ENCODE assay signal across 27 cellular contexts in the genomic region with DNA sequence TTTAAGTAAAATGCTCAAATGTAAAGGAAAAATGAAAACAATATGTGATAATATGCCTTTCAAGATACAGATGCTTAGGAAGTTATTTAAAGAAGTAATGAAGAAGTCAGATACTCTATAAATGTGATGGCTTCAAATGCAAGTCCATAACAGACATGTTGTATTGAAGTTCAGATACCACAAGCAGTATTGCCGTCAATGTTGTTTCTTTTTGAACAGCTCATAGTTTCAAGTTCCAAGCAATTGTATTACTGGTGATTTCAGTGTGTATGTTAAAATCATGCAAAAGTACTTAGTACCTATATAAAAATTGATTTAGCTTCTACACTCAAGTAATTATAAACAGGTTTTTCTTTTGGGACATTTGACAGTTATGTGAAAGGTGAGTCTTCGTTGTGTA. TPM values are rescaled to one million over a fixed set of nuclear protein-coding genes. Genes with fewer than 3 reads are reported as not detected.
DNase-seq lines count a peak whose midpoint lies in the region; ATAC-seq and TF ChIP-seq lines count a peak whose summit lies in the region.
"Had no signal": no experiment of that assay in that cellular context is flagged by ENCODE, and none has a peak within 500 bp of the region (broad histone marks: within the 10 kb centered on the region; RNA-seq: fewer than 3 reads in every experiment).

No MANE protein-coding gene starts in this region.

- H3K4me1 ChIP-seq in IMR-90 (ENCODE audit: control insufficient read depth, insufficient read depth, low read length) (peaks cover 15% of the 10 kb centered on the region), gastrocnemius medialis (peaks cover 54 to 79% of the 10 kb centered on the region in 2 donors), osteoblast (ENCODE audit: insufficient read depth, low read length) (peaks cover 15% of the 10 kb centered on the region)

- H3K4ac ChIP-seq in IMR-90 (ENCODE audit: low read depth, low read length) = no peak overlapping the region

- in situ Hi-C loops in IMR-90 (cut with MboI; ENCODE audit: low sequenced_read_pairs) = no loop called here
- in situ Hi-C loops in gastrocnemius medialis (cut with MboI; ENCODE audit: low sequenced_read_pairs in 4 of 4) = no loop called here

- POLR2A ChIA-PET in IMR-90 (lab: Charles Lee; ENCODE audit: unreplicated experiment) = interaction anchor here (0.5 kb wide), 1 partner anchor 12 kb away, joined by 10 read pairs; no protein-coding TSS in a partner anchor

- intact Hi-C loops in IMR-90 (cut with micrococcal nuclease) (loop anchor here (1.0 to 10.0 kb wide), 2 partner anchors 11 to 919 kb away; no protein-coding TSS in a partner anchor), gastrocnemius medialis (cut with DNase I; ENCODE audit: low total_unique reads) (no loop called here)
- intact Hi-C loops in activated T-helper 2 cell treated with anti-CD3 and anti-CD28 coated beads, Interferon-gamma antibody, Interleukin-2, Interleukin-4, amounts not matched to agents 10 μg/mL and 5 μg/mL and 100 μg/mL, durations not matched to agents 14 hours and 24 hours and 36 hours (cut with micrococcal nuclease) = no loop called here

- no peaks in the 10 kb centered on the region for H3K9me3 Mint-ChIP-seq in activated naive CD4-positive, alpha-beta T cell treated with anti-CD3 and anti-CD28 coated beads, Interleukin-2, amount 50 U/mL, for 24 hours
- no peaks in the 10 kb centered on the region for H3K9me3 Mint-ChIP-seq in activated T-helper 2 cell treated with anti-CD3 and anti-CD28 coated beads, Interferon-gamma antibody, Interleukin-2, Interleukin-4, amounts not matched to agents 10 μg/mL and 5 μg/mL and 100 μg/mL, durations not matched to agents 14 hours and 24 hours and 36 hours
- H3K9me3 Mint-ChIP-seq: nephron had no signal

- no peak for TF ChIP-seq RAD21 in IMR-90 (IDR thresholded peaks at IDR 0.05; ENCODE audit: low read length)

- peak overlapping the region; percentile 24; the same call in 1 of the 2 replicates for H3K27ac ChIP-seq in IMR-90 (ENCODE audit: insufficient read depth, low read length)
- H3K27ac ChIP-seq in gastrocnemius medialis = peak overlapping the region in 3 of 4 donors; percentile 3 to 66 (median 20)
- H3K27ac ChIP-seq in osteoblast (ENCODE audit: low read depth, low read length) = no peak overlapping the region
- H3K27ac ChIP-seq: left lung, Peyer's patch, SJSA1, upper lobe of left lung, WERI-Rb-1 had no signal

- H3K79me1 ChIP-seq in IMR-90 (ENCODE audit: low read depth in 1 of 2, low read length in 2 of 2) = peaks cover 4 to 39% of the 10 kb centered on the region in 2 experiments

- H2BK5ac ChIP-seq in IMR-90 (ENCODE audit: low read depth, low read length, poor library complexity, severe bottlenecking) = peak overlapping the region; percentile 77

- no peak overlapping the region for H2BK15ac ChIP-seq in IMR-90 (ENCODE audit: low read depth, low read length)

- no TSS peak for BruUV-seq in IMR-90 (replicated peaks; lab: Mats Ljungman, UMichigan)

- dilution Hi-C loops in IMR-90 (cut with HindIII; ENCODE audit: low sequenced_read_pairs, unreplicated experiment) = no loop called here

- TF ChIP-seq POLR2A in IMR-90 (IDR thresholded peaks at IDR 0.05; ENCODE audit: low read depth, low read length) (no peak), gastrocnemius medialis (IDR thresholded peaks at IDR 0.05) (no peak)

- H3K4me3 Mint-ChIP-seq in activated naive CD4-positive, alpha-beta T cell treated with anti-CD3 and anti-CD28 coated beads, Interleukin-2, amount 50 U/mL, for 24 hours = peak overlapping the region; percentile 53
- no peak overlapping the region for H3K4me3 Mint-ChIP-seq in activated T-helper 2 cell treated with anti-CD3 and anti-CD28 coated beads, Interferon-gamma antibody, Interleukin-2, Interleukin-4, amounts not matched to agents 10 μg/mL and 5 μg/mL and 100 μg/mL, durations not matched to agents 14 hours and 24 hours and 36 hours (ENCODE audit: low read depth)
- H3K4me3 Mint-ChIP-seq: nephron had no signal

- peak overlapping the region; percentile 33; the same call in 1 of the 2 replicates for H2BK20ac ChIP-seq in IMR-90 (ENCODE audit: low read depth, low read length)

- H3K14ac ChIP-seq in IMR-90 (replicated peaks; ENCODE audit: low read depth, low read length) = no peak overlapping the region

- H3K36me3 ChIP-seq in IMR-90 (ENCODE audit: control insufficient read depth, insufficient read depth, low read length) (no peaks in the 10 kb centered on the region), gastrocnemius medialis (no peaks in the 10 kb centered on the region), osteoblast (ENCODE audit: insufficient read depth, low read length) (no peaks in the 10 kb centered on the region)
- H3K36me3 ChIP-seq: left lung, Peyer's patch, sigmoid colon, upper lobe of left lung had no signal

- H4K91ac ChIP-seq in IMR-90 (ENCODE audit: insufficient read depth, low read depth, low read length) = no peak overlapping the region

- peak overlapping the region; percentile 79; the same call in 1 of the 2 replicates for H3K23ac ChIP-seq in IMR-90 (ENCODE audit: low read depth, low read length)

- H3K4me3 ChIP-seq in IMR-90 (ENCODE audit: insufficient read depth, low read depth, low read length) (no peak overlapping the region), gastrocnemius medialis (no peak overlapping the region), osteoblast (ENCODE audit: insufficient read depth, low read length) (no peak overlapping the region)
- H3K4me3 ChIP-seq: left lung, Peyer's patch, sigmoid colon, SJSA1, upper lobe of left lung had no signal

- WGBS in IMR-90 (ENCODE audit: extremely low coverage in 2 of 2, insufficient read length in 1 of 2), 2 experiments = no CpG with 5 or more reads among the region's 2 CpGs

- H3K9me1 ChIP-seq in IMR-90 (ENCODE audit: insufficient read depth, low read length) = peaks cover 8% of the 10 kb centered on the region

- peak overlapping the region; percentile 56; the same call in 1 of the 2 replicates for H3K18ac ChIP-seq in IMR-90 (ENCODE audit: low read depth, low read length)

- no peak overlapping the region for H2AK5ac ChIP-seq in IMR-90 (ENCODE audit: low read depth, low read length)

- CTCF ChIA-PET in IMR-90 (lab: Yijun Ruan, JAX) = no interaction called here

- ATAC-seq in IMR-90 (ENCODE audit: low read depth) (no peak), gastrocnemius medialis (no peak)
- ATAC-seq: left lung had no signal

- H3K27ac Mint-ChIP-seq in activated naive CD4-positive, alpha-beta T cell treated with anti-CD3 and anti-CD28 coated beads, Interleukin-2, amount 50 U/mL, for 24 hours = peak overlapping the region; percentile 94
- peak overlapping the region; percentile 50 for H3K27ac Mint-ChIP-seq in activated T-helper 2 cell treated with anti-CD3 and anti-CD28 coated beads, Interferon-gamma antibody, Interleukin-2, Interleukin-4, amounts not matched to agents 10 μg/mL and 5 μg/mL and 100 μg/mL, durations not matched to agents 14 hours and 24 hours and 36 hours

- peaks cover 97% of the 10 kb centered on the region for H3K79me2 ChIP-seq in osteoblast (ENCODE audit: insufficient read depth, low read length)

- H3K27me3 ChIP-seq in IMR-90 (ENCODE audit: control insufficient read depth, insufficient read depth, low read length) = no peaks in the 10 kb centered on the region
- H3K27me3 ChIP-seq in gastrocnemius medialis = no peaks in the 10 kb centered on the region
- no peaks in the 10 kb centered on the region for H3K27me3 ChIP-seq in osteoblast (ENCODE audit: insufficient read depth, low read length)
- H3K27me3 ChIP-seq: left lung, Peyer's patch, sigmoid colon, SJSA1, upper lobe of left lung had no signal

- no peak overlapping the region for H2BK120ac ChIP-seq in IMR-90 (ENCODE audit: low read depth, low read length)

- H3K4me2 ChIP-seq in IMR-90 (ENCODE audit: low read depth, low read length) (no peak overlapping the region; the same call in 1 of the 2 replicates), osteoblast (ENCODE audit: insufficient read depth, low read length) (no peak overlapping the region)

- no peak overlapping the region for H3K56ac ChIP-seq in IMR-90 (ENCODE audit: extremely low read depth, insufficient read depth, low read length)

- H4K8ac ChIP-seq in IMR-90 (ENCODE audit: low read depth in 2 of 2, low read length in 2 of 2) = no peak overlapping the region; a peak in 1 of 4 replicates

- no peak overlapping the region for H2AK9ac ChIP-seq in IMR-90 (replicated peaks; ENCODE audit: low read depth, low read length, poor library complexity)

- H2AFZ ChIP-seq in IMR-90 (replicated peaks; ENCODE audit: low read length, poor library complexity) (no peak overlapping the region), osteoblast (ENCODE audit: low read length) (no peak overlapping the region)

- no peak for DNase-seq in activated naive CD4-positive, alpha-beta T cell treated with anti-CD3 and anti-CD28 coated beads, Interleukin-2, amount 50 U/mL, for 16 hours
- DNase-seq in IMR-90 = no peak
- no peak for DNase-seq in activated T-helper 2 cell treated with anti-CD3 and anti-CD28 coated beads, Interferon-gamma antibody, Interleukin-2, Interleukin-4, amounts not matched to agents 10 μg/mL and 5 μg/mL and 100 μg/mL, durations not matched to agents 14 hours and 24 hours and 36 hours (ENCODE audit: low spot score)
- DNase-seq in gastrocnemius medialis = no peak
- no peak for DNase-seq in osteoblast (ENCODE audit: insufficient read length, low spot score, missing footprints)
- no peak for DNase-seq in HT-29 (ENCODE audit: low spot score)
- DNase-seq in H4 (ENCODE audit: low spot score) = no peak
- DNase-seq: activated effector memory CD4-positive, alpha-beta T cell treated with Interleukin-2 at 50 U/mL for 16 hours; aorta; dermis blood vessel endothelial cell; DMS153; hypothalamus; Kasumi-1; left lung; NCI-H1694; NCI-H2171; NCI-H524; Peyer's patch; sigmoid colon; stimulated activated CD4-positive, alpha-beta T cell treated with anti-CD3 and anti-CD28 coated beads, Interleukin-15, amount 100 ng/mL, for 24 hours; T-helper 2 cell; upper lobe of left lung; WERI-Rb-1 had no signal

- peaks cover 18% of the 10 kb centered on the region for H3K36me3 Mint-ChIP-seq in activated naive CD4-positive, alpha-beta T cell treated with anti-CD3 and anti-CD28 coated beads, Interleukin-2, amount 50 U/mL, for 24 hours
- peaks cover 17% of the 10 kb centered on the region for H3K36me3 Mint-ChIP-seq in activated T-helper 2 cell treated with anti-CD3 and anti-CD28 coated beads, Interferon-gamma antibody, Interleukin-2, Interleukin-4, amounts not matched to agents 10 μg/mL and 5 μg/mL and 100 μg/mL, durations not matched to agents 14 hours and 24 hours and 36 hours (ENCODE audit: low read depth)

- H4K5ac ChIP-seq in IMR-90 (ENCODE audit: low read depth, low read length) = no peak overlapping the region

- no peak overlapping the region for H3K9ac ChIP-seq in IMR-90 (ENCODE audit: low read depth, low read length)

- TF ChIP-seq CTCF in IMR-90 (conservative IDR thresholded peaks at IDR 0.05; ENCODE audit: low read depth, low read length) = no peak
- no peak for TF ChIP-seq CTCF in gastrocnemius medialis (IDR thresholded peaks at IDR 0.05 in 4 of 5, conservative IDR thresholded peaks at IDR 0.05 in 1 of 5)
- no peak for TF ChIP-seq CTCF in osteoblast (IDR thresholded peaks at IDR 0.05; ENCODE audit: extremely low read depth, low read depth, low read length)

- H3K27me3 Mint-ChIP-seq in activated naive CD4-positive, alpha-beta T cell treated with anti-CD3 and anti-CD28 coated beads, Interleukin-2, amount 50 U/mL, for 24 hours = no peaks in the 10 kb centered on the region
- H3K27me3 Mint-ChIP-seq in activated T-helper 2 cell treated with anti-CD3 and anti-CD28 coated beads, Interferon-gamma antibody, Interleukin-2, Interleukin-4, amounts not matched to agents 10 μg/mL and 5 μg/mL and 100 μg/mL, durations not matched to agents 14 hours and 24 hours and 36 hours (ENCODE audit: low read depth) = no peaks in the 10 kb centered on the region
- H3K27me3 Mint-ChIP-seq: progenitor cell of endocrine pancreas had no signal

- H4K20me1 ChIP-seq in IMR-90 (ENCODE audit: insufficient read depth, low read length) = peaks cover 48% of the 10 kb centered on the region
- peaks cover 46% of the 10 kb centered on the region for H4K20me1 ChIP-seq in osteoblast (ENCODE audit: insufficient read depth, low read length)

- H3K9me3 ChIP-seq in IMR-90 (ENCODE audit: control insufficient read depth, insufficient read depth, low read length) = no peaks in the 10 kb centered on the region
- no peaks in the 10 kb centered on the region for H3K9me3 ChIP-seq in gastrocnemius medialis
- H3K9me3 ChIP-seq in osteoblast (ENCODE audit: low read depth, low read length) = no peaks in the 10 kb centered on the region
- H3K9me3 ChIP-seq: left lung, Peyer's patch, sigmoid colon, SJSA1, upper lobe of left lung had no signal

- peaks cover 66% of the 10 kb centered on the region for H3K4me1 Mint-ChIP-seq in activated naive CD4-positive, alpha-beta T cell treated with anti-CD3 and anti-CD28 coated beads, Interleukin-2, amount 50 U/mL, for 24 hours
- peaks cover 32% of the 10 kb centered on the region for H3K4me1 Mint-ChIP-seq in activated T-helper 2 cell treated with anti-CD3 and anti-CD28 coated beads, Interferon-gamma antibody, Interleukin-2, Interleukin-4, amounts not matched to agents 10 μg/mL and 5 μg/mL and 100 μg/mL, durations not matched to agents 14 hours and 24 hours and 36 hours (ENCODE audit: low read depth)

RNA-seq across cellular contexts. Expression of gene KCMF1, which starts 24.9 kb away (rescaled TPM):
- total RNA-seq in IMR-90 (2012; rRNA removed) (108 and 118 TPM in 2 replicates), gastrocnemius medialis (100 to 1,000 TPM; 158 to 178 (median 165) TPM), osteoblast (68.7 and 74.2 TPM in 2 replicates)
- 49.6 and 49.9 TPM in 2 replicates for polyA plus RNA-seq in IMR-90 (2012; rRNA removed)
- 7.8 and 8.4 TPM in 2 replicates for polyA plus RNA-seq in IMR-90 (2012; cell fraction: cytosol; rRNA removed)
- polyA plus RNA-seq in IMR-90 (2012; cell fraction: nucleus; rRNA removed; ENCODE audit: low replicate concordance) = 5.9 and 39.0 TPM in 2 replicates
- 82.6 and 86.3 TPM in 2 replicates for total RNA-seq in activated T-helper 2 cell treated with anti-CD3 and anti-CD28 coated beads, Interferon-gamma antibody, Interleukin-2, Interleukin-4, amounts not matched to agents 10 μg/mL and 5 μg/mL and 100 μg/mL, durations not matched to agents 14 hours and 24 hours and 36 hours
- total RNA-seq in HT-29 (2014; rRNA removed; shearing (Covaris generic)) = 39.2 and 47.6 TPM in 2 replicates
- 61.6 and 90.1 TPM in 2 replicates for total RNA-seq in H4 (2014; rRNA removed; shearing (Covaris generic))
